In genomic region chr14:106377432-106377831, GRCh38 we compare ENCODE assay signal across 24 cellular contexts.
"Had no signal": no experiment of that assay in that cellular context is flagged by ENCODE, and none has a peak within 500 bp of the region (broad histone marks: within the 10 kb centered on the region; RNA-seq: fewer than 3 reads in every experiment).

No MANE protein-coding gene starts in this region.

- DNase-seq: activated B cell treated with CpG ODN at 0.5 μM for 24 hours; activated CD4-positive, alpha-beta T cell treated with anti-CD3 and anti-CD28 coated beads, Interleukin-2, amount 50 U/mL, for 4 hours; activated CD8-positive, alpha-beta memory T cell treated with anti-CD3 and anti-CD28 coated beads, Interleukin-2, amount 50 U/mL, for 4 hours; activated gamma-delta T cell treated with Interleukin-2 at 50 U/mL for 16 hours; activated naive CD4-positive, alpha-beta T cell treated with anti-CD3 and anti-CD28 coated beads, Interleukin-2, amount 50 U/mL, for 16 hours; activated T-cell treated with anti-CD3 and anti-CD28 coated beads, Interleukin-2, amount 50 U/mL, for 4 hours; adrenal gland; amniotic stem cell; aorta; brain microvascular endothelial cell; central memory CD4-positive, alpha-beta T cell; colonic mucosa had no signal

- H3K36me3 ChIP-seq: adrenal gland, brain microvascular endothelial cell, breast epithelium, colonic mucosa had no signal

- H3K36me3 Mint-ChIP-seq: activated CD4-positive, alpha-beta memory T cell treated with anti-CD3 and anti-CD28 coated beads for 36 hours; activated naive CD4-positive, alpha-beta T cell treated with anti-CD3 and anti-CD28 coated beads, Interleukin-2, amount 50 U/mL, for 72 hours; activated naive CD8-positive, alpha-beta T cell treated with anti-CD3 and anti-CD28 coated beads for 36 hours had no signal

- H3K4me3 Mint-ChIP-seq: activated B cell treated with CpG ODN at 0.5 μM for 24 hours; activated CD4-positive, alpha-beta memory T cell treated with anti-CD3 and anti-CD28 coated beads for 36 hours; activated CD8-positive, alpha-beta T cell treated with anti-CD3 and anti-CD28 coated beads for 36 hours; activated naive CD4-positive, alpha-beta T cell treated with anti-CD3 and anti-CD28 coated beads for 36 hours; activated naive CD8-positive, alpha-beta T cell treated with anti-CD3 and anti-CD28 coated beads for 36 hours; activated T-cell treated with anti-CD3 and anti-CD28 coated beads, Interleukin-2, amount 50 U/mL, for 4 hours; activated T-cell treated with anti-CD3 and anti-CD28 coated beads, Interleukin-2, amount 50 U/mL, for 72 hours; activated T-helper 1 cell treated with anti-CD3 and anti-CD28 coated beads, Interleukin-12 subunit alpha, Interleukin-12 subunit beta, Interleukin-2, Interleukin-4 antibody, amounts not matched to agents 30 ng/mL and 10 ng/mL and 1 ng/mL, durations not matched to agents 14 hours and 24 hours and 36 hours; activated T-helper 17 cell treated with anti-CD3 and anti-CD28 coated beads, Interleukin-2, amount 50 U/mL, for 72 hours; T-helper 1 cell treated with Interleukin-12 subunit alpha and Interleukin-12 subunit beta and Interleukin-4 antibody, amounts not matched to agents 30 μg/mL and 1 μg/mL, for 36 hours had no signal

- ATAC-seq: body of pancreas had no signal

- H3K4me1 ChIP-seq: adrenal gland, body of pancreas, breast epithelium, colonic mucosa had no signal

- H3K9me3 ChIP-seq: adrenal gland, body of pancreas, breast epithelium, colonic mucosa had no signal

- H3K27ac Mint-ChIP-seq: activated B cell treated with CpG ODN at 0.5 μM for 24 hours; activated CD4-positive, alpha-beta memory T cell treated with anti-CD3 and anti-CD28 coated beads for 36 hours; activated CD8-positive, alpha-beta T cell treated with anti-CD3 and anti-CD28 coated beads for 36 hours; activated naive CD4-positive, alpha-beta T cell treated with anti-CD3 and anti-CD28 coated beads for 36 hours; activated naive CD4-positive, alpha-beta T cell treated with anti-CD3 and anti-CD28 coated beads, Interleukin-2, amount 50 U/mL, for 72 hours; activated naive CD8-positive, alpha-beta T cell treated with anti-CD3 and anti-CD28 coated beads for 36 hours; activated T-cell treated with anti-CD3 and anti-CD28 coated beads, Interleukin-2, amount 50 U/mL, for 72 hours; activated T-helper 1 cell treated with anti-CD3 and anti-CD28 coated beads, Interleukin-12 subunit alpha, Interleukin-12 subunit beta, Interleukin-2, Interleukin-4 antibody, amounts not matched to agents 30 ng/mL and 10 ng/mL and 1 ng/mL, durations not matched to agents 14 hours and 24 hours and 36 hours; activated T-helper 17 cell treated with anti-CD3 and anti-CD28 coated beads, Interleukin-2, amount 50 U/mL, for 72 hours; T-helper 1 cell treated with Interleukin-12 subunit alpha and Interleukin-12 subunit beta and Interleukin-4 antibody, amounts not matched to agents 30 μg/mL and 1 μg/mL, for 36 hours had no signal

- H3K27me3 Mint-ChIP-seq: activated T-helper 17 cell treated with anti-CD3 and anti-CD28 coated beads, Interleukin-2, amount 50 U/mL, for 72 hours had no signal

- H3K9me3 Mint-ChIP-seq: activated B cell treated with CpG ODN at 0.5 μM for 24 hours; activated CD4-positive, alpha-beta memory T cell treated with anti-CD3 and anti-CD28 coated beads for 36 hours; activated CD8-positive, alpha-beta T cell treated with anti-CD3 and anti-CD28 coated beads for 36 hours; activated naive CD4-positive, alpha-beta T cell treated with anti-CD3 and anti-CD28 coated beads for 36 hours; activated naive CD4-positive, alpha-beta T cell treated with anti-CD3 and anti-CD28 coated beads, Interleukin-2, amount 50 U/mL, for 72 hours; activated naive CD8-positive, alpha-beta T cell treated with anti-CD3 and anti-CD28 coated beads for 36 hours; activated T-cell treated with anti-CD3 and anti-CD28 coated beads, Interleukin-2, amount 50 U/mL, for 4 hours; activated T-cell treated with anti-CD3 and anti-CD28 coated beads, Interleukin-2, amount 50 U/mL, for 72 hours; activated T-helper 1 cell treated with anti-CD3 and anti-CD28 coated beads, Interleukin-12 subunit alpha, Interleukin-12 subunit beta, Interleukin-2, Interleukin-4 antibody, amounts not matched to agents 30 ng/mL and 10 ng/mL and 1 ng/mL, durations not matched to agents 14 hours and 24 hours and 36 hours; activated T-helper 17 cell treated with anti-CD3 and anti-CD28 coated beads, Interleukin-2, amount 50 U/mL, for 72 hours; T-helper 1 cell treated with Interleukin-12 subunit alpha and Interleukin-12 subunit beta and Interleukin-4 antibody, amounts not matched to agents 30 μg/mL and 1 μg/mL, for 36 hours had no signal

- H3K27me3 ChIP-seq: body of pancreas, brain microvascular endothelial cell, colonic mucosa had no signal

- H3K4me3 ChIP-seq: adrenal gland, body of pancreas, breast epithelium, colonic mucosa had no signal

- H3K27ac ChIP-seq: adrenal gland, body of pancreas, brain microvascular endothelial cell, breast epithelium, colonic mucosa, VCaP had no signal
